ENCODE assay signal across 8 cellular contexts in the genomic region with DNA sequence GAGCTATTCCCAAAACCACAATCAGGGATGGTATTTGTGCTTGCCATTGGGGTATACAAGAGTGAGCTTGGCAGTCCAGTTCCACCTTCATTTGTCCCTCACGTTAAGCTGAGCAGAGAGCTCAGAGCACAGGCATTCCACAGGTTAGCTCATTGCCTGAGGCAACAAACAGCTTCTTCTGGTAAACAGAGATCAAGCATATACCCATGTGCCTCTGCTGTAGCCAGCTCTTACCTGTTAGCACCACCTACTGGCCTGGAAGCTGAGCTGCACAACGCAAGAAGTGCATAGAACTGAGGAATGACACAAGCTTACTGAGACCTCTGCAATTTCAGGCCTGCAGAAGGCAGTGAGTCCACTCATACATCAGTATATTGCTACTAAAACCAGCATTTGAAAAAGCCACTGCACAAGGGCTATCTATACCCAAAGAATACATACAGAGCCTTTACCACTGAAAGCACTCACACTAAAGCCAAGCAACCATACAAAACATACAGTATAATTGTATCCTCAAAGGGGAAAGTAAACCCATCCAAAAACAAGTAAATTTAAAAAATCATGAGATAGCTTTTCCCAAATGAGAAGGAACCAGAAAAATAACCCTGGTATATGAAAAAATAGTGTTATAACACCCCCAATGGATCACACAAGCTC.
A peak's percentile ranks its signal among the peaks of the same experiment; 100 is the strongest.
DNase-seq lines count a peak whose midpoint lies in the region; ATAC-seq and TF ChIP-seq lines count a peak whose summit lies in the region.

No MANE protein-coding gene starts in this region.

- DNase-seq in GM13977 (ENCODE audit: low spot score) (peak; percentile 19), HT-29 (ENCODE audit: low spot score) (peak; percentile 52), left lung (no peak), heart left ventricle (no peak), NCI-H2107 treated with DMSO at 0.1 percent for 48 hours (lab: John Stamatoyannopoulos, UW; ENCODE audit: unreplicated experiment) (no peak)
- no peak for DNase-seq in activated effector memory CD4-positive, alpha-beta T cell treated with Interleukin-2 at 50 U/mL for 16 hours

- no peaks in the 10 kb centered on the region for H3K4me1 ChIP-seq in left lung
- H3K4me1 ChIP-seq in heart left ventricle, result no peaks in the 10 kb centered on the region

- in situ Hi-C loops in GM13977 (cut with MboI; ENCODE audit: low pct_unique_long_range_greater_than_20kb, low sequenced_read_pairs, unreplicated experiment), result no loop called here

- H3K9ac ChIP-seq in SU-DHL-6 (ENCODE audit: low read length), result no peak overlapping the region

- H3K36me3 ChIP-seq in SU-DHL-6 (ENCODE audit: low read length) (no peaks in the 10 kb centered on the region), left lung (no peaks in the 10 kb centered on the region), heart left ventricle (no peaks in the 10 kb centered on the region)

- TF ChIP-seq POLR2A in heart left ventricle (IDR thresholded peaks at IDR 0.05), result no peak

- ATAC-seq in GM21619 (IDR thresholded peaks at IDR 0.05; ENCODE audit: unreplicated experiment) (peak; percentile 88), left lung (peak; percentile 56), heart left ventricle (no peak)

- 8 to 40% (median 19%) methylated on average over 2 of the region's 2 CpGs for WGBS in heart left ventricle, 4 donors

- no peaks in the 10 kb centered on the region for H4K20me1 ChIP-seq in SU-DHL-6 (ENCODE audit: low read depth, low read length)

- H3K4me3 ChIP-seq in SU-DHL-6 (ENCODE audit: insufficient read depth, low read length, poor library complexity, severe bottlenecking), result no peak overlapping the region
- H3K4me3 ChIP-seq in left lung, result no peak overlapping the region
- H3K4me3 ChIP-seq in heart left ventricle, result no peak overlapping the region

- no peaks in the 10 kb centered on the region for H3F3A ChIP-seq in SU-DHL-6 (ENCODE audit: insufficient read depth)

- TF ChIP-seq CTCF in GM13977 (IDR thresholded peaks at IDR 0.05; ENCODE audit: extremely low read depth, insufficient read depth, missing control alignments), result peak; percentile 73
- TF ChIP-seq CTCF in SU-DHL-6 (IDR thresholded peaks at IDR 0.05; ENCODE audit: insufficient read depth, low read length, poor library complexity, severe bottlenecking), result peak; percentile 61
- TF ChIP-seq CTCF in left lung (IDR thresholded peaks at IDR 0.05), result no peak
- TF ChIP-seq CTCF in heart left ventricle (IDR thresholded peaks at IDR 0.05), result no peak

- H3K9me2 ChIP-seq in SU-DHL-6 (replicated peaks; ENCODE audit: insufficient read depth, low read length), result no peaks in the 10 kb centered on the region

- H3K27me3 ChIP-seq in SU-DHL-6 (ENCODE audit: low read length) (no peaks in the 10 kb centered on the region), left lung (no peaks in the 10 kb centered on the region), heart left ventricle (no peaks in the 10 kb centered on the region)

- no peaks in the 10 kb centered on the region for H3K79me2 ChIP-seq in SU-DHL-6 (ENCODE audit: insufficient read depth, low read length)

- H2AFZ ChIP-seq in SU-DHL-6 (ENCODE audit: low read depth, low read length, severe bottlenecking), result no peak overlapping the region

- no peaks in the 10 kb centered on the region for H3K9me3 ChIP-seq in SU-DHL-6 (ENCODE audit: insufficient read depth, low read length)
- H3K9me3 ChIP-seq in left lung, result no peaks in the 10 kb centered on the region
- H3K9me3 ChIP-seq in heart left ventricle, result peaks cover 0 to 14% (median 7%) of the 10 kb centered on the region in 12 donors

- intact Hi-C loops in left lung (cut with DNase I) (no loop called here), heart left ventricle (cut with DNase I) (no loop called here)

- H3K4me2 ChIP-seq in SU-DHL-6 (ENCODE audit: low read depth, low read length, poor library complexity, severe bottlenecking), result no peak overlapping the region

- H3K27ac ChIP-seq in SU-DHL-6 (ENCODE audit: low read depth, low read length) (no peak overlapping the region), left lung (no peak overlapping the region), heart left ventricle (no peak overlapping the region)

Comparison
In these comparisons a context has a peak if more than half of its experiments do, and no peak if none do; other contexts are left out.
1. DNase-seq: peak in GM13977 (single experiment) and HT-29 (single experiment); none in left lung (0 of 2), activated effector memory CD4-positive, alpha-beta T cell treated with Interleukin-2 at 50 U/mL for 16 hours (single experiment), heart left ventricle (0 of 5) and NCI-H2107 treated with DMSO at 0.1 percent for 48 hours (single experiment).
2. CTCF ChIP-seq: peak in GM13977 (single experiment) and SU-DHL-6 (single experiment); none in left lung (0 of 2) and heart left ventricle (0 of 12).
3. ATAC-seq: peak in GM21619 (single experiment) and left lung (single experiment); none in heart left ventricle (0 of 4).